In the genomic region with DNA sequence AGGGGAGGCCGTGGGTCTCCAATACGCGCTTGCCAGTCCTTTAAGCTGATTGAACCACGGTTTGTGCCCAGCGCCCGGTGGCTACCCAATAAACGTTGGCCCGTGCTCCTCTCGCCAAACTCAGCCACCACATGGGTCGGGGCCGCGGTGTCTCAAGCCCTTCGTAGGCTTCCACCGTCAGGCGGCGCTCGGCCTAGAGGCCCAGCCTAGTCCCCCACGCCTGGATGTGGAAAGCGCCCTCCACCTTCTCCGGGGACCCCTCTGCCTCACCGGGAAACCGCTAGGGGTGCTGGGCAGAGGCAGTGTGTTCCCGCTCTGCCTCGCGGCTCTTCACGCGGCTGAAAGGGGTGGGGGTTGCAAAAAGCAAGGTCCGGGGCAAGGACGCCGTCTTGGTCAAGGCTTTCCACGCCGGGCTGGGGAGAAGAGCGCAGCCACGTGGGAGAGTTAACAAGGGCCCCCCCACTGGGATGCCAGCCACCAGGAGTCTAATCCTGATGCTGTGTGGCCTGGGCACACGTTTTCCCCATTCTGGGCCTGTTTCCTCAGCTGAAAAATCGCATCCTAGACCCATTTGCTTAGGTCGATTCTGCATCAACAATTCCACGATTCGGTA, we compare ENCODE assay signal across 14 cellular contexts. TPM values are rescaled to one million over a fixed set of nuclear protein-coding genes. Genes with fewer than 3 reads are reported as not detected.
A peak's percentile ranks its signal among the peaks of the same experiment; 100 is the strongest.
DNase-seq lines count a peak whose midpoint lies in the region; ATAC-seq and TF ChIP-seq lines count a peak whose summit lies in the region.
"Had no signal": no experiment of that assay in that cellular context is flagged by ENCODE, and none has a peak within 500 bp of the region (broad histone marks: within the 10 kb centered on the region; RNA-seq: fewer than 3 reads in every experiment).

No MANE protein-coding gene starts in this region.

- intact Hi-C loops in stomach (cut with DNase I; ENCODE audit: low total_unique reads) = no loop called here
- intact Hi-C loops in naive thymus-derived CD4-positive, alpha-beta T cell (cut with micrococcal nuclease) = no loop called here

- TF ChIP-seq EP300 in stomach (IDR thresholded peaks at IDR 0.05) = no peak

- H3K27me3 Mint-ChIP-seq in naive thymus-derived CD4-positive, alpha-beta T cell = peaks cover 32 to 61% (median 46%) of the 10 kb centered on the region in 5 donors

- no peak for TF ChIP-seq CTCF in coronary artery (IDR thresholded peaks at IDR 0.05)
- TF ChIP-seq CTCF in stomach (IDR thresholded peaks at IDR 0.05) = no peak

- POLR2A ChIA-PET in naive thymus-derived CD4-positive, alpha-beta T cell (lab: Charles Lee) = no interaction called here

- H3K36me3 ChIP-seq in stomach = no peaks in the 10 kb centered on the region
- H3K36me3 ChIP-seq in naive thymus-derived CD4-positive, alpha-beta T cell (ENCODE audit: control insufficient read depth in 2 of 3, insufficient read depth in 3 of 3, low read length in 3 of 3) = no peaks in the 10 kb centered on the region

- CTCF ChIA-PET in naive thymus-derived CD4-positive, alpha-beta T cell (lab: Charles Lee) = no interaction called here

- peaks cover 0 to 2% (median 0%) of the 10 kb centered on the region in 11 donors for H3K9me3 Mint-ChIP-seq in naive thymus-derived CD4-positive, alpha-beta T cell

- ATAC-seq in naive thymus-derived CD4-positive, alpha-beta T cell = no peak
- ATAC-seq in HG02642 (IDR thresholded peaks at IDR 0.05; ENCODE audit: poor library complexity, unreplicated experiment) = no peak
- ATAC-seq: activated CD4-positive, CD25-positive, alpha-beta regulatory T cell treated with anti-CD3 and anti-CD28 coated beads, Interleukin-2, amount 50 U/mL, for 24 hours had no signal

- H3K36me3 Mint-ChIP-seq in naive thymus-derived CD4-positive, alpha-beta T cell = peaks cover 0 to 6% (median 0%) of the 10 kb centered on the region in 5 donors

- peaks cover 0 to 33% (median 22%) of the 10 kb centered on the region in 3 donors for H3K27me3 ChIP-seq in stomach
- no peaks in the 10 kb centered on the region for H3K27me3 ChIP-seq in naive thymus-derived CD4-positive, alpha-beta T cell (ENCODE audit: control insufficient read depth in 2 of 2, insufficient read depth in 2 of 2, low read length in 2 of 2)

- DNase-seq in NCI-H2227 (lab: John Stamatoyannopoulos, UW; ENCODE audit: unreplicated experiment) (peak; percentile 23), NCI-H2227 treated with DMSO at 0.1 percent for 48 hours (lab: John Stamatoyannopoulos, UW) (no peak), coronary artery (ENCODE audit: low spot score) (peak; percentile 68), left kidney (ENCODE audit: low read depth, low spot score) (peak; percentile 76), stomach (no peak), iPS-NIHi7 (ENCODE audit: extremely low spot score) (no peak)
- DNase-seq in naive thymus-derived CD4-positive, alpha-beta T cell = no peak
- DNase-seq: NCI-H1092, NCI-H774 had no signal

- H3K4me1 ChIP-seq in stomach = peaks cover 18 to 37% (median 33%) of the 10 kb centered on the region in 4 donors
- H3K4me1 ChIP-seq in naive thymus-derived CD4-positive, alpha-beta T cell (ENCODE audit: control insufficient read depth in 2 of 2, insufficient read depth in 2 of 2, low read length in 2 of 2) = no peaks in the 10 kb centered on the region

- H3K27ac ChIP-seq in coronary artery = no peak overlapping the region
- no peak overlapping the region for H3K27ac ChIP-seq in stomach
- H3K27ac ChIP-seq in naive thymus-derived CD4-positive, alpha-beta T cell (ENCODE audit: low read depth, low read length) = no peak overlapping the region
- H3K27ac ChIP-seq: 22Rv1 had no signal

- H3K4me3 ChIP-seq in coronary artery (peak overlapping the region; percentile 71), stomach (peak overlapping the region; percentile 37 to 49 (median 40))
- H3K4me3 ChIP-seq in naive thymus-derived CD4-positive, alpha-beta T cell (ENCODE audit: low read length) = no peak overlapping the region

- 15 to 40% (median 23%) methylated on average over 22 to 39 of the region's 39 CpGs for WGBS in stomach, 5 donors

- no peak for TF ChIP-seq POLR2A in stomach (IDR thresholded peaks at IDR 0.05)

- H3K4me1 Mint-ChIP-seq in naive thymus-derived CD4-positive, alpha-beta T cell = peaks cover 0 to 6% (median 0%) of the 10 kb centered on the region in 7 donors

- H3K4me3 Mint-ChIP-seq in naive thymus-derived CD4-positive, alpha-beta T cell = peak overlapping the region in 2 of 10 donors; percentile 6 to 8

- H3K27ac Mint-ChIP-seq in naive thymus-derived CD4-positive, alpha-beta T cell = no peak overlapping the region

- H3K9me3 ChIP-seq in stomach = no peaks in the 10 kb centered on the region
- H3K9me3 ChIP-seq in naive thymus-derived CD4-positive, alpha-beta T cell (ENCODE audit: control insufficient read depth in 2 of 3, low read length in 3 of 3) = no peaks in the 10 kb centered on the region

RNA-seq across cellular contexts. Expression of a gene that starts 29.8 kb away (rescaled TPM):
- total RNA-seq in stomach = not detected
- polyA plus RNA-seq in stomach = under 1 TPM in 2 of 3 donors, not detected in 1; 0.05 to 0.12 TPM
- total RNA-seq in naive thymus-derived CD4-positive, alpha-beta T cell = under 1 TPM in 1 of 5 experiments, not detected in 4; 0.10 TPM
- polyA plus RNA-seq in naive thymus-derived CD4-positive, alpha-beta T cell = not detected
- total RNA-seq: Daoy, dermis microvascular lymphatic vessel endothelial cell had no signal

Comparison
In these comparisons a context has a peak if more than half of its experiments do, and no peak if none do; other contexts are left out.
1. DNase-seq: peak in NCI-H2227 (single experiment), coronary artery (single experiment) and left kidney (single experiment); none in NCI-H2227 treated with DMSO at 0.1 percent for 48 hours (single experiment), stomach (single experiment), naive thymus-derived CD4-positive, alpha-beta T cell (0 of 9) and iPS-NIHi7 (single experiment).